10 cellular contexts compared by ENCODE assay signal in genomic region chr1:41341756-41342562, GRCh38. TPM values are rescaled to one million over a fixed set of nuclear protein-coding genes. Genes with fewer than 3 reads are reported as not detected.
DNase-seq lines count a peak whose midpoint lies in the region; ATAC-seq and TF ChIP-seq lines count a peak whose summit lies in the region.
"Had no signal": no experiment of that assay in that cellular context is flagged by ENCODE, and none has a peak within 500 bp of the region (broad histone marks: within the 10 kb centered on the region; RNA-seq: fewer than 3 reads in every experiment).

No MANE protein-coding gene starts in this region.

- no CpG with 5 or more reads among the region's 15 CpGs for WGBS in neuronal stem cell (ENCODE audit: extremely low coverage in 2 of 2, insufficient read length in 2 of 2, insufficient replicate concordance in 1 of 2), 2 donors

- H3K79me1 ChIP-seq in neuronal stem cell (ENCODE audit: low read depth, low read length): no peaks in the 10 kb centered on the region

- no peak overlapping the region for H3K4ac ChIP-seq in neuronal stem cell (ENCODE audit: low read length)

- H3K27me3 Mint-ChIP-seq in activated naive CD8-positive, alpha-beta T cell treated with anti-CD3 and anti-CD28 coated beads, Interleukin-2, amount 50 U/mL, for 24 hours: peaks cover 27% of the 10 kb centered on the region

- no peak overlapping the region for H2BK120ac ChIP-seq in neuronal stem cell (ENCODE audit: low read depth, low read length)

- H3K4me3 ChIP-seq in choroid plexus epithelial cell (ENCODE audit: low read depth, low read length): no peak overlapping the region
- no peak overlapping the region for H3K4me3 ChIP-seq in neuronal stem cell (ENCODE audit: low read length in 2 of 2)

- peak overlapping the region; percentile 68 for H2BK12ac ChIP-seq in neuronal stem cell (ENCODE audit: low read length)

- H3K9ac ChIP-seq in neuronal stem cell (ENCODE audit: low read depth, low read length, poor library complexity): no peak overlapping the region

- H2AFZ ChIP-seq in neuronal stem cell (ENCODE audit: low read length): no peak overlapping the region

- no peak overlapping the region for H3K4me3 Mint-ChIP-seq in activated naive CD8-positive, alpha-beta T cell treated with anti-CD3 and anti-CD28 coated beads, Interleukin-2, amount 50 U/mL, for 24 hours

- H2BK15ac ChIP-seq in neuronal stem cell (ENCODE audit: low read length): no peak overlapping the region

- H3K4me2 ChIP-seq in neuronal stem cell (ENCODE audit: insufficient read depth, low read length, poor library complexity, severe bottlenecking): peak overlapping the region; percentile 35

- no peaks in the 10 kb centered on the region for H3K36me3 Mint-ChIP-seq in activated naive CD8-positive, alpha-beta T cell treated with anti-CD3 and anti-CD28 coated beads, Interleukin-2, amount 50 U/mL, for 24 hours (ENCODE audit: low read depth)

- H3K23ac ChIP-seq in neuronal stem cell (ENCODE audit: low read depth, low read length, poor library complexity): no peak overlapping the region

- peaks cover 16% of the 10 kb centered on the region for H3K4me1 Mint-ChIP-seq in activated naive CD8-positive, alpha-beta T cell treated with anti-CD3 and anti-CD28 coated beads, Interleukin-2, amount 50 U/mL, for 24 hours

- H3K27ac ChIP-seq in neuronal stem cell (replicated peaks; ENCODE audit: low read length): no peak overlapping the region
- H3K27ac ChIP-seq: brain microvascular endothelial cell had no signal

- no peak for ATAC-seq in activated naive CD8-positive, alpha-beta T cell treated with anti-CD3 and anti-CD28 coated beads, Interleukin-2, amount 50 U/mL, for 24 hours

- no peak overlapping the region for H3K27ac Mint-ChIP-seq in activated naive CD8-positive, alpha-beta T cell treated with anti-CD3 and anti-CD28 coated beads, Interleukin-2, amount 50 U/mL, for 24 hours

- no peak overlapping the region for H2AK5ac ChIP-seq in neuronal stem cell (ENCODE audit: low read depth, low read length)

- H3K27me3 ChIP-seq in neuronal stem cell (ENCODE audit: control insufficient read depth in 3 of 3, insufficient read depth in 3 of 3, low read depth in 1 of 3, low read length in 3 of 3): peaks cover 0 to 14% (median 0%) of the 10 kb centered on the region in 3 experiments
- H3K27me3 ChIP-seq: brain microvascular endothelial cell had no signal

- TF ChIP-seq CTCF in choroid plexus epithelial cell (conservative IDR thresholded peaks at IDR 0.05; ENCODE audit: low read depth, low read length) (no peak), GM20000 (IDR thresholded peaks at IDR 0.05; ENCODE audit: extremely low read depth, missing control alignments) (no peak)

- no peak overlapping the region for H2BK5ac ChIP-seq in neuronal stem cell (ENCODE audit: low read length)

- no peaks in the 10 kb centered on the region for H3K9me3 ChIP-seq in neuronal stem cell (replicated peaks in 1 of 2; ENCODE audit: control insufficient read depth in 2 of 2, insufficient read depth in 1 of 2, low read depth in 1 of 2, low read length in 2 of 2)

- no peaks in the 10 kb centered on the region for H3K36me3 ChIP-seq in neuronal stem cell (replicated peaks in 1 of 2; ENCODE audit: control insufficient read depth in 2 of 2, insufficient read depth in 2 of 2, low read length in 2 of 2)
- H3K36me3 ChIP-seq: brain microvascular endothelial cell had no signal

- H4K91ac ChIP-seq in neuronal stem cell (ENCODE audit: low read depth, low read length, poor library complexity): no peak overlapping the region

- H3K9me3 Mint-ChIP-seq in activated naive CD8-positive, alpha-beta T cell treated with anti-CD3 and anti-CD28 coated beads, Interleukin-2, amount 50 U/mL, for 24 hours: peaks cover 9% of the 10 kb centered on the region

- H4K8ac ChIP-seq in neuronal stem cell (ENCODE audit: low read depth, low read length): no peak overlapping the region

- peaks cover 0 to 11% of the 10 kb centered on the region in 2 donors for H3K4me1 ChIP-seq in neuronal stem cell (ENCODE audit: control insufficient read depth in 2 of 2, insufficient read depth in 1 of 2, low read depth in 1 of 2, low read length in 2 of 2)

- DNase-seq in ELF-1 (ENCODE audit: low read depth, low spot score) (peak; percentile 74), NCI-H2029 treated with DMSO at 0.1 percent for 48 hours (lab: John Stamatoyannopoulos, UW) (peak; percentile 96), choroid plexus epithelial cell (ENCODE audit: low read depth) (peak; percentile 37), neuronal stem cell (ENCODE audit: low spot score) (no peak), GM20000 (ENCODE audit: low spot score) (no peak), occipital lobe (lab: John Stamatoyannopoulos, UW) (no peak), NCI-H524 treated with DMSO at 0.1 percent for 48 hours (lab: John Stamatoyannopoulos, UW) (no peak)
- no peak for DNase-seq in activated naive CD8-positive, alpha-beta T cell treated with anti-CD3 and anti-CD28 coated beads, Interleukin-2, amount 50 U/mL, for 24 hours
- DNase-seq: activated CD4-positive, CD25-positive, alpha-beta regulatory T cell; brain microvascular endothelial cell had no signal

- peak overlapping the region; percentile 68 for H3K18ac ChIP-seq in neuronal stem cell (ENCODE audit: low read length)

- H3K14ac ChIP-seq in neuronal stem cell (ENCODE audit: low read length): no peak overlapping the region

RNA-seq across cellular contexts. Expression of gene FOXO6, which starts 19.3 kb away (rescaled TPM):
- 3.4 TPM for polyA plus RNA-seq in neuronal stem cell (2013, experiment 1 of 2)
- polyA plus RNA-seq in neuronal stem cell (2013, experiment 2 of 2): 3.1 TPM
- 5.9 TPM for total RNA-seq in occipital lobe

Comparison
In these comparisons a context has a peak if more than half of its experiments do, and no peak if none do; other contexts are left out.
1. DNase-seq: peak in ELF-1 (single experiment), NCI-H2029 treated with DMSO at 0.1 percent for 48 hours (single experiment) and choroid plexus epithelial cell (single experiment); none in neuronal stem cell (single experiment), GM20000 (single experiment), activated naive CD8-positive, alpha-beta T cell treated with anti-CD3 and anti-CD28 coated beads, Interleukin-2, amount 50 U/mL, for 24 hours (single experiment), occipital lobe (single experiment) and NCI-H524 treated with DMSO at 0.1 percent for 48 hours (single experiment).